Comparison of ENCODE assay signal across 10 cellular contexts in genomic region chr14:74956000-74956279, GRCh38. TPM values are rescaled to one million over a fixed set of nuclear protein-coding genes. Genes with fewer than 3 reads are reported as not detected.
DNase-seq lines count a peak whose midpoint lies in the region; ATAC-seq and TF ChIP-seq lines count a peak whose summit lies in the region.
"Had no signal": no experiment of that assay in that cellular context is flagged by ENCODE, and none has a peak within 500 bp of the region (broad histone marks: within the 10 kb centered on the region; RNA-seq: fewer than 3 reads in every experiment).

No MANE protein-coding gene starts in this region.

- no peak overlapping the region for H3K9ac ChIP-seq in endodermal cell (ENCODE audit: extremely low read depth, low read length, poor library complexity, severe bottlenecking)

- TF ChIP-seq POLR2A in ovary (IDR thresholded peaks at IDR 0.05), result no peak

- TF ChIP-seq CTCF in endodermal cell (conservative IDR thresholded peaks at IDR 0.05) (no peak), ovary (IDR thresholded peaks at IDR 0.05) (no peak)

- no peak overlapping the region for H3K4me3 ChIP-seq in CD4-positive, CD25-positive, alpha-beta regulatory T cell (ENCODE audit: low read depth, low read length)
- H3K4me3 ChIP-seq in MG63 (peak overlapping the region; percentile 60), endodermal cell (ENCODE audit: low read length) (peak overlapping the region; percentile 67), ovary (peak overlapping the region; percentile 23)

- no peak overlapping the region for H3K27ac Mint-ChIP-seq in CD4-positive, CD25-positive, alpha-beta regulatory T cell
- no peak overlapping the region for H3K27ac Mint-ChIP-seq in endodermal cell
- H3K27ac Mint-ChIP-seq: memory B cell had no signal

- ATAC-seq in CD4-positive, CD25-positive, alpha-beta regulatory T cell (ENCODE audit: low read depth in 2 of 2), result no peak
- ATAC-seq in GM18517 (IDR thresholded peaks at IDR 0.05; ENCODE audit: unreplicated experiment) (no peak), HG02884 (IDR thresholded peaks at IDR 0.05; ENCODE audit: unreplicated experiment) (no peak), HG03354 (IDR thresholded peaks at IDR 0.05; ENCODE audit: poor library complexity, severe bottlenecking, unreplicated experiment) (no peak)

- no peak for DNase-seq in CD4-positive, CD25-positive, alpha-beta regulatory T cell
- DNase-seq in MG63 (no peak), endodermal cell (no peak), ovary (no peak), activated gamma-delta T cell (lab: John Stamatoyannopoulos, UW) (no peak)
- DNase-seq: NCI-H1092 had no signal

- no peaks in the 10 kb centered on the region for H3K9me3 ChIP-seq in CD4-positive, CD25-positive, alpha-beta regulatory T cell (ENCODE audit: control insufficient read depth in 2 of 2, low read length in 2 of 2)
- no peaks in the 10 kb centered on the region for H3K9me3 ChIP-seq in MG63
- H3K9me3 ChIP-seq in endodermal cell (ENCODE audit: control insufficient read depth, low read length), result no peaks in the 10 kb centered on the region
- no peaks in the 10 kb centered on the region for H3K9me3 ChIP-seq in ovary

- no peak for TF ChIP-seq EP300 in ovary (IDR thresholded peaks at IDR 0.05)

- H3K27me3 Mint-ChIP-seq in CD4-positive, CD25-positive, alpha-beta regulatory T cell, result peaks cover 27% of the 10 kb centered on the region
- peaks cover 15% of the 10 kb centered on the region for H3K27me3 Mint-ChIP-seq in endodermal cell (ENCODE audit: insufficient read depth)

- peaks cover 11% of the 10 kb centered on the region for H3K4me1 ChIP-seq in CD4-positive, CD25-positive, alpha-beta regulatory T cell (ENCODE audit: control insufficient read depth, insufficient read depth, low read length, poor library complexity, severe bottlenecking)
- peaks cover 8% of the 10 kb centered on the region for H3K4me1 ChIP-seq in endodermal cell (ENCODE audit: control insufficient read depth, insufficient read depth, low read length)
- H3K4me1 ChIP-seq in ovary (ENCODE audit: insufficient read depth), result peaks cover 4% of the 10 kb centered on the region

- H3K27ac ChIP-seq in CD4-positive, CD25-positive, alpha-beta regulatory T cell (ENCODE audit: insufficient read depth, low read length, poor library complexity, severe bottlenecking), result no peak overlapping the region
- no peak overlapping the region for H3K27ac ChIP-seq in endodermal cell (ENCODE audit: low read depth, low read length)
- no peak overlapping the region for H3K27ac ChIP-seq in ovary

- H3K4me3 Mint-ChIP-seq in CD4-positive, CD25-positive, alpha-beta regulatory T cell, result peak overlapping the region in 3 of 4 donors; percentile 24 to 57 (median 55)
- peak overlapping the region; percentile 42 for H3K4me3 Mint-ChIP-seq in endodermal cell

- intact Hi-C loops in ovary (cut with DNase I), result loop anchor here in 1 of 4 donors (10.0 kb wide), 1 partner anchor 59 kb away; no protein-coding TSS in a partner anchor

- 81 to 91% methylated on average over 2 to 9 of the region's 9 CpGs for WGBS in endodermal cell (ENCODE audit: insufficient coverage in 1 of 2, insufficient read length in 1 of 2), 2 experiments
- WGBS in ovary, 3 donors, result 72 to 78% (median 76%) methylated on average over 9 of the region's 9 CpGs

- H3K36me3 ChIP-seq in CD4-positive, CD25-positive, alpha-beta regulatory T cell (ENCODE audit: control insufficient read depth, insufficient read depth, low read length), result no peaks in the 10 kb centered on the region
- H3K36me3 ChIP-seq in MG63 (no peaks in the 10 kb centered on the region), endodermal cell (ENCODE audit: control insufficient read depth, insufficient read depth, low read length) (no peaks in the 10 kb centered on the region), ovary (no peaks in the 10 kb centered on the region)

- H3K9me3 Mint-ChIP-seq in CD4-positive, CD25-positive, alpha-beta regulatory T cell, result no peaks in the 10 kb centered on the region
- no peaks in the 10 kb centered on the region for H3K9me3 Mint-ChIP-seq in endodermal cell
- H3K9me3 Mint-ChIP-seq: memory B cell had no signal

- no peaks in the 10 kb centered on the region for H3K27me3 ChIP-seq in CD4-positive, CD25-positive, alpha-beta regulatory T cell (ENCODE audit: control insufficient read depth, insufficient read depth, low read length)
- H3K27me3 ChIP-seq in MG63 (no peaks in the 10 kb centered on the region), endodermal cell (ENCODE audit: control insufficient read depth, insufficient read depth, low read length, poor library complexity, severe bottlenecking) (peaks cover 24% of the 10 kb centered on the region), ovary (no peaks in the 10 kb centered on the region)

- no peaks in the 10 kb centered on the region for H3K4me1 Mint-ChIP-seq in CD4-positive, CD25-positive, alpha-beta regulatory T cell
- H3K4me1 Mint-ChIP-seq in endodermal cell, result peaks cover 6% of the 10 kb centered on the region

- no peaks in the 10 kb centered on the region for H3K36me3 Mint-ChIP-seq in CD4-positive, CD25-positive, alpha-beta regulatory T cell
- no peaks in the 10 kb centered on the region for H3K36me3 Mint-ChIP-seq in endodermal cell (ENCODE audit: low read depth)
- H3K36me3 Mint-ChIP-seq: memory B cell had no signal

RNA-seq across cellular contexts. Expression of gene PGF, which starts 0.5 kb away (rescaled TPM):
- not detected for total RNA-seq in CD4-positive, CD25-positive, alpha-beta regulatory T cell
- under 1 TPM in 1 of 4 donors, not detected in 3; 0.44 TPM for polyA plus RNA-seq in CD4-positive, CD25-positive, alpha-beta regulatory T cell
- 49.2 and 50.6 TPM in 2 replicates for total RNA-seq in MG63 (2014; rRNA removed; shearing (Covaris generic); ENCODE audit: low replicate concordance)
- total RNA-seq in endodermal cell (1 to 10 TPM; 5.0 to 7.6 TPM), ovary (10 to 100 TPM in 1 of 7 donors, 1 to 10 TPM in 5, not detected in 1; 1.8 to 14.0 (median 3.1) TPM)
- 6.4 TPM for polyA plus RNA-seq in endodermal cell (2013, experiment 1 of 2)
- polyA plus RNA-seq in endodermal cell (2013, experiment 2 of 2), result 6.2 TPM
- 1 to 10 TPM; 4.5 to 5.7 TPM for polyA plus RNA-seq in ovary

RNA-seq across cellular contexts. Expression of gene RPS6KL1, which starts 32.9 kb away (rescaled TPM):
- total RNA-seq in CD4-positive, CD25-positive, alpha-beta regulatory T cell, result 4.5 TPM
- 1 to 10 TPM in 2 of 4 donors, under 1 TPM in 2; 0.27 to 3.4 (median 1.4) TPM for polyA plus RNA-seq in CD4-positive, CD25-positive, alpha-beta regulatory T cell
- 5.4 and 11.3 TPM in 2 replicates for total RNA-seq in MG63 (2014; rRNA removed; shearing (Covaris generic); ENCODE audit: low replicate concordance)
- 10 to 100 TPM in 1 of 2 donors, 1 to 10 TPM in 1; 4.4 to 10.4 TPM for total RNA-seq in endodermal cell
- 9.9 TPM for polyA plus RNA-seq in endodermal cell (2013, experiment 1 of 2)
- polyA plus RNA-seq in endodermal cell (2013, experiment 2 of 2), result 8.9 TPM
- total RNA-seq in ovary, result 1 to 10 TPM in 5 of 7 donors, under 1 TPM in 2; 0.24 to 3.0 (median 1.8) TPM
- polyA plus RNA-seq in ovary, result 1 to 10 TPM in 1 of 2 donors, under 1 TPM in 1; 0.67 to 1.7 TPM

RNA-seq across cellular contexts. Expression of gene EIF2B2, which starts 46.8 kb away (rescaled TPM):
- 24.2 TPM for total RNA-seq in CD4-positive, CD25-positive, alpha-beta regulatory T cell
- 10 to 100 TPM; 39.9 to 61.6 (median 49.8) TPM for polyA plus RNA-seq in CD4-positive, CD25-positive, alpha-beta regulatory T cell
- 48.2 and 87.3 TPM in 2 replicates for total RNA-seq in MG63 (2014; rRNA removed; shearing (Covaris generic); ENCODE audit: low replicate concordance)
- total RNA-seq in endodermal cell, result 10 to 100 TPM; 35.0 to 41.6 TPM
- polyA plus RNA-seq in endodermal cell (2013, experiment 1 of 2), result 47.8 TPM
- polyA plus RNA-seq in endodermal cell (2013, experiment 2 of 2), result 43.8 TPM
- 10 to 100 TPM in 6 of 7 donors, 1 to 10 TPM in 1; 8.8 to 33.3 (median 29.6) TPM for total RNA-seq in ovary
- 10 to 100 TPM; 30.6 to 59.9 TPM for polyA plus RNA-seq in ovary
